9 cellular contexts compared by ENCODE assay signal in the genomic region with DNA sequence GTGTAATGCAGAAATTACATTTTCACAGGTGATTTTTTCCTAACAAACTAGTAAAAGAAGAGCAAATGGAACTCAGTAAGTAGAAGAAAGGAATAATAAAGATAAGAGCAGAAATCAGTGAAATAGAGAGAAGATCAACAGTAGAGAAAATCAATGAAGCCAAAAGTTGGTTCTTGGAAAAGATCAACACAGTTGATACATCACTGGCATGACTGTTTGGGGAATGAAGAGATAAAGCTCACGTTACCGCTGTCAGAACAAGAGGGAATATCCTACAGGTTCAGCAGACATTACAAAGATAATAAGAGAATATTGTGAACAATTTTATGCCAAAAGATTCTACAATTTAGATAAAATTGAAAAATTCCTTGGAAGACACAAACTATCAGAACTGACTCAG.
"Had no signal": no experiment of that assay in that cellular context is flagged by ENCODE, and none has a peak within 500 bp of the region (broad histone marks: within the 10 kb centered on the region; RNA-seq: fewer than 3 reads in every experiment).

No MANE protein-coding gene starts in this region.

- H3K9me3 ChIP-seq: HAP-1 had no signal

- H3K4me3 ChIP-seq: GM23248, HAP-1 had no signal

- H3K36me3 ChIP-seq: HAP-1 had no signal

- ATAC-seq: HCT116 had no signal

- H3K27ac ChIP-seq: GM23248, HL-60 had no signal

- DNase-seq: GM23248, GOT3, H7, HFFc6, IMR-90, KBM-7 had no signal

- H3K4me1 ChIP-seq: HAP-1 had no signal

- H3K9ac ChIP-seq: GM23248 had no signal
